Comparison of ENCODE assay signal across 20 cellular contexts in the genomic region with DNA sequence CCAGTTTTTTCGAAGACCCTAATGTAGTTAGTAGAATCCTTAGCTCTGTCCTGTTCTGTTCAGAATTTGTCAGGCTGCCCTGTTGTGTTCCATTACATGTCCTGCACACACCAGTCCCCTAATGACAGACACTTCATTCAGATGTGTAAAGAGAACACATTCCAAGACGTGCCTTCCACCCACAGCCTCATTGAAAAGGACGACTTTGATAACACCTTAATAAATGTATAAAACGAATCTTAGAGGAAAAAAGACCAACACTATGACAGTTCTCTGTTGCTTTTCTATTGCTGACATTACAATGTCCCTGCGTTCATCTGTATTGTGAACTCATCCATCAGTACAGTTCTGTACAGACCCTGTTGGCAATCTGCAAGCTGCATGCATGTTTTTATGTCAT. TPM values are rescaled to one million over a fixed set of nuclear protein-coding genes. Genes with fewer than 3 reads are reported as not detected.
"Had no signal": no experiment of that assay in that cellular context is flagged by ENCODE, and none has a peak within 500 bp of the region (broad histone marks: within the 10 kb centered on the region; RNA-seq: fewer than 3 reads in every experiment).

No MANE protein-coding gene starts in this region.

- DNase-seq: activated CD4-positive, alpha-beta T cell treated with anti-CD3 and anti-CD28 coated beads for 1 hour; activated CD4-positive, alpha-beta T cell treated with anti-CD3 and anti-CD28 coated beads, Interleukin-2, amount 50 U/mL, for 48 hours; activated T-cell treated with anti-CD3 and anti-CD28 coated beads, Interleukin-2, amount 50 U/mL, for 1 hour; adrenal gland; cortex of kidney; effector CD8-positive, alpha-beta T cell; foreskin melanocyte; left colon; lower lobe of right lung; mucosa of descending colon; naive thymus-derived CD4-positive, alpha-beta T cell; psoas muscle; right lobe of liver; stimulated activated naive CD8-positive, alpha-beta T cell treated with anti-CD3 and anti-CD28 coated beads, Interleukin-15, Interleukin-2, amounts not matched to agents 100 U/mL and 50 U/mL, for 24 hours; testis had no signal

- H3K9me3 Mint-ChIP-seq: activated naive CD4-positive, alpha-beta T cell treated with anti-CD3 and anti-CD28 coated beads, Interleukin-2, amount 50 U/mL, for 24 hours had no signal

- H3K27me3 ChIP-seq: testis had no signal

- H3K9me3 ChIP-seq: adrenal gland, lower lobe of right lung, mucosa of descending colon, psoas muscle, right lobe of liver, testis had no signal

- H3K27ac ChIP-seq: adrenal gland, lower lobe of right lung, psoas muscle, right lobe of liver, testis had no signal

- H3K36me3 Mint-ChIP-seq: activated naive CD4-positive, alpha-beta T cell treated with anti-CD3 and anti-CD28 coated beads, Interleukin-2, amount 50 U/mL, for 24 hours; naive thymus-derived CD4-positive, alpha-beta T cell had no signal

- H3K36me3 ChIP-seq: adrenal gland, lower lobe of right lung, right lobe of liver had no signal

- H3K27ac Mint-ChIP-seq: activated naive CD4-positive, alpha-beta T cell treated with anti-CD3 and anti-CD28 coated beads, Interleukin-2, amount 50 U/mL, for 24 hours; naive thymus-derived CD4-positive, alpha-beta T cell had no signal

- H3K4me1 Mint-ChIP-seq: activated naive CD4-positive, alpha-beta T cell treated with anti-CD3 and anti-CD28 coated beads, Interleukin-2, amount 50 U/mL, for 24 hours had no signal

- H3K4me1 ChIP-seq: adrenal gland, lower lobe of right lung had no signal

- H3K4me3 Mint-ChIP-seq: activated naive CD4-positive, alpha-beta T cell treated with anti-CD3 and anti-CD28 coated beads, Interleukin-2, amount 50 U/mL, for 24 hours; naive thymus-derived CD4-positive, alpha-beta T cell had no signal

- ATAC-seq: left colon; lower lobe of right lung; mucosa of descending colon; naive thymus-derived CD4-positive, alpha-beta T cell; psoas muscle; right lobe of liver; stimulated activated naive CD8-positive, alpha-beta T cell treated with anti-CD3 and anti-CD28 coated beads, Interleukin-15, Interleukin-2, amounts not matched to agents 100 U/mL and 50 U/mL, for 24 hours had no signal

- H3K4me3 ChIP-seq: adrenal gland, lower lobe of right lung, mucosa of descending colon, psoas muscle, right lobe of liver, testis had no signal

RNA-seq across cellular contexts. Expression of a gene that starts 3.5 kb away (rescaled TPM):
- total RNA-seq: cardiac septum; fibroblast of lung; left colon; lower lobe of right lung; naive thymus-derived CD4-positive, alpha-beta T cell; osteoblast; psoas muscle; right lobe of liver; smooth muscle cell had no signal
- polyA plus RNA-seq: fibroblast of lung; naive thymus-derived CD4-positive, alpha-beta T cell; smooth muscle cell had no signal
